33 cellular contexts compared by ENCODE assay signal in genomic region chr5:1410156-1411014, GRCh38. TPM values are rescaled to one million over a fixed set of nuclear protein-coding genes. Genes with fewer than 3 reads are reported as not detected.
DNase-seq lines count a peak whose midpoint lies in the region; ATAC-seq, FAIRE-seq and TF ChIP-seq lines count a peak whose summit lies in the region.
"Had no signal": no experiment of that assay in that cellular context is flagged by ENCODE, and none has a peak within 500 bp of the region (broad histone marks: within the 10 kb centered on the region; RNA-seq: fewer than 3 reads in every experiment).

No MANE protein-coding gene starts in this region.

- TF ChIP-seq POLR2A in Peyer's patch (IDR thresholded peaks at IDR 0.05): no peak
- TF ChIP-seq POLR2A in spleen (IDR thresholded peaks at IDR 0.05): no peak

- H3K27ac ChIP-seq in right atrium auricular region (no peak overlapping the region), Peyer's patch (no peak overlapping the region), kidney (ENCODE audit: low read depth in 2 of 2, low read length in 2 of 2) (no peak overlapping the region), spleen (no peak overlapping the region)
- H3K27ac ChIP-seq: KMS-11, SK-N-MC had no signal

- H3K36me3 ChIP-seq in right atrium auricular region: no peaks in the 10 kb centered on the region
- H3K36me3 ChIP-seq in Peyer's patch: no peaks in the 10 kb centered on the region
- no peaks in the 10 kb centered on the region for H3K36me3 ChIP-seq in kidney (ENCODE audit: control insufficient read depth in 1 of 2, insufficient read depth in 2 of 2, low read length in 2 of 2)
- H3K36me3 ChIP-seq in spleen: no peaks in the 10 kb centered on the region
- H3K36me3 ChIP-seq in H7 (replicated peaks; ENCODE audit: control insufficient read depth, insufficient read depth, low read length): no peaks in the 10 kb centered on the region

- H3K4me3 ChIP-seq in right atrium auricular region (no peak overlapping the region), Peyer's patch (no peak overlapping the region), kidney (ENCODE audit: low read length in 2 of 2) (no peak overlapping the region), spleen (no peak overlapping the region), H7 (ENCODE audit: insufficient read depth, low read depth, low read length) (no peak overlapping the region)
- H3K4me3 ChIP-seq: SK-N-MC had no signal

- H3K9me3 ChIP-seq in right atrium auricular region (no peaks in the 10 kb centered on the region), Peyer's patch (no peaks in the 10 kb centered on the region), kidney (ENCODE audit: control insufficient read depth in 1 of 2, low read length in 2 of 2) (no peaks in the 10 kb centered on the region), spleen (no peaks in the 10 kb centered on the region)

- H3K27me3 ChIP-seq in right atrium auricular region (no peaks in the 10 kb centered on the region), Peyer's patch (no peaks in the 10 kb centered on the region), spleen (replicated peaks in 1 of 7) (peaks cover 0 to 86% (median 14%) of the 10 kb centered on the region in 7 donors), H7 (ENCODE audit: control insufficient read depth, insufficient read depth, low read length) (no peaks in the 10 kb centered on the region)

- DNase-seq in Right ventricle myocardium inferior (ENCODE audit: missing footprints) (peak; percentile 27), right atrium auricular region (ENCODE audit: low spot score) (no peak), Peyer's patch (peak in 2 of 3 donors; percentile 13 to 27), kidney (peak; percentile 46), spleen (peak; percentile 51), H7 (no peak)
- no peak for DNase-seq in stimulated activated CD4-positive, alpha-beta T cell treated with anti-CD3 and anti-CD28 coated beads, Interleukin-2, amount 100 ng/mL, for 24 hours
- DNase-seq: AML-193, C1 segment of cervical spinal cord, Calu3, DMS153, HFFc6, IMR-90, NCI-H1105 treated with DMSO at 0.1 percent for 48 hours, NCI-H1694, NCI-H2081, NCI-H2171, NCI-H345, NCI-H524 treated with DMSO at 0.1 percent for 48 hours, NCI-H82, SHP77 treated with DMSO at 0.1 percent for 48 hours had no signal

- no peak for TF ChIP-seq CTCF in right atrium auricular region (IDR thresholded peaks at IDR 0.05)
- no peak for TF ChIP-seq CTCF in Peyer's patch (IDR thresholded peaks at IDR 0.05)
- TF ChIP-seq CTCF in kidney (IDR thresholded peaks at IDR 0.05; ENCODE audit: borderline replicate concordance, extremely low read depth, insufficient read depth): no peak
- TF ChIP-seq CTCF in spleen (IDR thresholded peaks at IDR 0.05 in 8 of 11, conservative IDR thresholded peaks at IDR 0.05 in 3 of 11): no peak

- H3K4me1 ChIP-seq in right atrium auricular region (no peaks in the 10 kb centered on the region), Peyer's patch (no peaks in the 10 kb centered on the region), kidney (ENCODE audit: control insufficient read depth in 1 of 2, insufficient read depth in 1 of 2, low read depth in 1 of 2, low read length in 2 of 2) (no peaks in the 10 kb centered on the region), spleen (no peaks in the 10 kb centered on the region)

- no peak overlapping the region for H3K9ac ChIP-seq in kidney (ENCODE audit: low read length in 2 of 2)
- H3K9ac ChIP-seq: KMS-11 had no signal

- ATAC-seq in Right ventricle myocardium inferior (no peak), HG02884 (IDR thresholded peaks at IDR 0.05; ENCODE audit: unreplicated experiment) (no peak)

- 79 to 91% (median 85%) methylated on average over 20 to 21 of the region's 21 CpGs for WGBS in spleen, 5 donors

- no peak for FAIRE-seq in kidney (lab: Jason Lieb, UNC)
- FAIRE-seq: GM12892, RCC 7860 had no signal

- intact Hi-C loops in Right ventricle myocardium inferior (cut with DNase I): no loop called here
- intact Hi-C loops in kidney (cut with DNase I): no loop called here
- intact Hi-C loops in spleen (cut with DNase I; ENCODE audit: low total_unique reads): no loop called here

RNA-seq across cellular contexts. Expression of gene SLC6A3, which starts 34.9 kb away (rescaled TPM):
- not detected for total RNA-seq in Right ventricle myocardium inferior
- under 1 TPM in 1 of 2 donors, not detected in 1; 0.16 TPM for total RNA-seq in right atrium auricular region
- under 1 TPM in 2 of 4 donors, not detected in 2; 0.40 to 0.70 TPM for total RNA-seq in Peyer's patch
- 0.54 TPM for total RNA-seq in kidney
- polyA plus RNA-seq in kidney (ENCODE audit: insufficient read depth, low read depth, low replicate concordance): 0.09 TPM
- under 1 TPM in 3 of 7 donors, not detected in 4; 0.09 to 0.27 (median 0.18) TPM for total RNA-seq in spleen
- polyA plus RNA-seq in spleen: under 1 TPM; 0.02 to 0.06 (median 0.03) TPM
- total RNA-seq in H7 (2014; rRNA removed; shearing (Covaris generic)): 0.07 TPM in 2 replicates
- total RNA-seq: A172; Calu3; CD8-positive, alpha-beta memory T cell; G401; H4; HFFc6; HT1080; IMR-90; OCI-LY7 had no signal
- polyA plus RNA-seq: AG04450; CD8-positive, alpha-beta memory T cell; IMR-90 had no signal

Comparison
In these comparisons a context has a peak if more than half of its experiments do, and no peak if none do; other contexts are left out.
1. DNase-seq: peak in Right ventricle myocardium inferior (single experiment), Peyer's patch (2 of 3), kidney (single experiment) and spleen (single experiment); none in right atrium auricular region (single experiment), stimulated activated CD4-positive, alpha-beta T cell treated with anti-CD3 and anti-CD28 coated beads, Interleukin-2, amount 100 ng/mL, for 24 hours (0 of 2) and H7 (single experiment).